In genomic region chr11:95494856-95495255, GRCh38 we compare ENCODE assay signal across 9 cellular contexts.
"Had no signal": no experiment of that assay in that cellular context is flagged by ENCODE, and none has a peak within 500 bp of the region (broad histone marks: within the 10 kb centered on the region; RNA-seq: fewer than 3 reads in every experiment).

No MANE protein-coding gene starts in this region.

- H3K9me3 ChIP-seq: HAP-1 had no signal

- H2AFZ ChIP-seq: GM23248 had no signal

- DNase-seq: GM23248, GOT3, H7, HFFc6 had no signal

- H3K27ac ChIP-seq: GM23248, HL-60 had no signal

- ATAC-seq: HCT116, HepG2 had no signal

- H3K4me1 ChIP-seq: HAP-1 had no signal

- H3K27me3 Mint-ChIP-seq: IgD-negative memory B cell had no signal

- H3K27ac Mint-ChIP-seq: HFFc6, IgD-negative memory B cell had no signal

- FAIRE-seq: HepG2 had no signal

- H3K4me3 Mint-ChIP-seq: HFFc6, IgD-negative memory B cell had no signal

- H3K36me3 ChIP-seq: HAP-1 had no signal

- H3K9ac ChIP-seq: GM23248 had no signal

- H3K36me3 Mint-ChIP-seq: IgD-negative memory B cell had no signal

- H3K4me3 ChIP-seq: GM23248, HAP-1 had no signal
